In the genomic region with DNA sequence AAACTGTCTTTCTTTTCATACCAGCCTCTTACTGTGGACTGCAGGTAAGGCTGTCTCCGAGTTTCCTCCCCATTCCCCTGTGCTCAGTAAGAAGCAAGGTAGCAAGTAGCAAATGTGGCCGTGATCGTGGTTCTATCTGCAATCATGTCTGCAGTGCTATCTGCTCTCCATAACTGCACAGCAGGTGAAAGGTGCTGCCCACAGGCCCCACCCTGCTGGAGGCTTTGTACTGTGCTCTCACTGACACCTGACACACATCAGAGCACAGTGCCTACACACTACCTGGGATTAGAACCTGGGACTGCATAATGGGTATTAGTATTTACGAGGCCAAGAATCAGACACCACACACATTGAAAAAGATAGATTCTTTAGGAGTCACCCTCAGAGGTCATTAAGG, we compare ENCODE assay signal across 18 cellular contexts. TPM values are rescaled to one million over a fixed set of nuclear protein-coding genes. Genes with fewer than 3 reads are reported as not detected.
DNase-seq lines count a peak whose midpoint lies in the region; FAIRE-seq and TF ChIP-seq lines count a peak whose summit lies in the region.
"Had no signal": no experiment of that assay in that cellular context is flagged by ENCODE, and none has a peak within 500 bp of the region (broad histone marks: within the 10 kb centered on the region; RNA-seq: fewer than 3 reads in every experiment).

No MANE protein-coding gene starts in this region.

- H4K20me1 ChIP-seq in astrocyte (ENCODE audit: insufficient read depth, low read length): no peaks in the 10 kb centered on the region
- H4K20me1 ChIP-seq in smooth muscle cell (ENCODE audit: low read depth): no peaks in the 10 kb centered on the region

- no peak overlapping the region for H2AFZ ChIP-seq in astrocyte (ENCODE audit: low read depth, low read length)
- no peak overlapping the region for H2AFZ ChIP-seq in smooth muscle cell (ENCODE audit: low read depth)
- H2AFZ ChIP-seq: GM23338 had no signal

- no peaks in the 10 kb centered on the region for H3K36me3 ChIP-seq in astrocyte (ENCODE audit: insufficient read depth, low read length)
- H3K36me3 ChIP-seq in small intestine (ENCODE audit: control insufficient read depth in 2 of 2, insufficient read depth in 2 of 2, low read length in 2 of 2): no peaks in the 10 kb centered on the region
- no peaks in the 10 kb centered on the region for H3K36me3 ChIP-seq in smooth muscle cell (ENCODE audit: low read depth)
- H3K36me3 ChIP-seq: BE2C had no signal

- H3K27ac Mint-ChIP-seq in astrocyte (ENCODE audit: unreplicated experiment): no peak overlapping the region
- H3K27ac Mint-ChIP-seq: CD4-positive, alpha-beta memory T cell; GM23338; IgD-negative memory B cell had no signal

- H3K9me3 ChIP-seq in astrocyte (ENCODE audit: insufficient read depth, low read depth, low read length) (no peaks in the 10 kb centered on the region), small intestine (ENCODE audit: control insufficient read depth, low read depth) (no peaks in the 10 kb centered on the region), smooth muscle cell (replicated peaks; ENCODE audit: low read depth) (peaks cover 6% of the 10 kb centered on the region)
- H3K9me3 ChIP-seq: BE2C had no signal

- no peaks in the 10 kb centered on the region for H3K27me3 Mint-ChIP-seq in astrocyte (ENCODE audit: low read depth, unreplicated experiment)

- no peaks in the 10 kb centered on the region for H3K4me1 ChIP-seq in astrocyte (ENCODE audit: insufficient read depth, low read length)
- no peaks in the 10 kb centered on the region for H3K4me1 ChIP-seq in small intestine (ENCODE audit: control insufficient read depth in 2 of 2, insufficient read depth in 1 of 2, low read depth in 1 of 2, low read length in 1 of 2)
- no peaks in the 10 kb centered on the region for H3K4me1 ChIP-seq in smooth muscle cell (ENCODE audit: low read depth)
- H3K4me1 ChIP-seq: BE2C had no signal

- H3K27ac ChIP-seq in astrocyte (ENCODE audit: low read depth, low read length): no peak overlapping the region
- no peak overlapping the region for H3K27ac ChIP-seq in small intestine (ENCODE audit: low read depth in 1 of 2, low read length in 1 of 2)
- H3K27ac ChIP-seq in smooth muscle cell (ENCODE audit: low read depth): no peak overlapping the region
- H3K27ac ChIP-seq: C4-2B had no signal

- TF ChIP-seq CTCF in astrocyte (IDR thresholded peaks at IDR 0.05; ENCODE audit: insufficient read depth, low read depth, low read length) (no peak), smooth muscle cell (IDR thresholded peaks at IDR 0.05; ENCODE audit: borderline replicate concordance, insufficient read depth, poor library complexity, severe bottlenecking) (no peak)

- H3K9me3 Mint-ChIP-seq in astrocyte (ENCODE audit: unreplicated experiment): no peaks in the 10 kb centered on the region
- H3K9me3 Mint-ChIP-seq: CD4-positive, alpha-beta memory T cell; GM23338; IgD-negative memory B cell had no signal

- H3K79me2 ChIP-seq in astrocyte (ENCODE audit: insufficient read depth, low read length) (no peaks in the 10 kb centered on the region), smooth muscle cell (ENCODE audit: low read depth) (no peaks in the 10 kb centered on the region)

- in situ Hi-C loops in ACHN (cut with HindIII; ENCODE audit: low pct_ligation_motif_present, low pct_unique_long_range_greater_than_20kb, low sequenced_read_pairs): no loop called here

- TF ChIP-seq POLR2A in GM12891 (IDR thresholded peaks at IDR 0.05; ENCODE audit: low read depth, low read length): no peak

- H3K4me2 ChIP-seq in astrocyte (ENCODE audit: low read length): no peak overlapping the region
- no peak overlapping the region for H3K4me2 ChIP-seq in smooth muscle cell
- H3K4me2 ChIP-seq: GM23338 had no signal

- 30 to 74% (median 54%) methylated on average over 4 of the region's 4 CpGs for WGBS in small intestine, 3 donors
- 89% methylated on average over 4 of the region's 4 CpGs for WGBS in smooth muscle cell (ENCODE audit: low lambda C conversion rate)

- no peaks in the 10 kb centered on the region for H3F3A ChIP-seq in smooth muscle cell (ENCODE audit: low read depth)

- FAIRE-seq in GM12891 (lab: Jason Lieb, UNC) (peak; percentile 5), astrocyte (lab: Jason Lieb, UNC) (peak; percentile 43), small intestine (lab: Jason Lieb, UNC) (no peak)
- FAIRE-seq: G401.6, GM12892 had no signal

- H3K27me3 ChIP-seq in astrocyte (ENCODE audit: insufficient read depth, low read length) (no peaks in the 10 kb centered on the region), small intestine (ENCODE audit: control insufficient read depth in 2 of 2, insufficient read depth in 2 of 2, low read length in 2 of 2) (no peaks in the 10 kb centered on the region), smooth muscle cell (ENCODE audit: low read depth) (no peaks in the 10 kb centered on the region)
- H3K27me3 ChIP-seq: BE2C had no signal

- H3K4me1 Mint-ChIP-seq in astrocyte (ENCODE audit: low read depth, unreplicated experiment): no peaks in the 10 kb centered on the region
- H3K4me1 Mint-ChIP-seq: CD4-positive, alpha-beta memory T cell; GM23338; IgD-negative memory B cell had no signal

- DNase-seq in GM12891 (ENCODE audit: insufficient read length, low spot score) (no peak), NCI-H526 (lab: John Stamatoyannopoulos, UW) (peak; percentile 25 to 76), astrocyte (ENCODE audit: low read depth) (no peak), small intestine (peak; percentile 66), ACHN (no peak), smooth muscle cell (lab: John Stamatoyannopoulos, UW; ENCODE audit: unreplicated experiment) (no peak), iPS-NIHi11 (ENCODE audit: low spot score) (no peak)
- DNase-seq: BE2C; CD4-positive, alpha-beta memory T cell; DMS153; DMS79 treated with DMSO at 0.1 percent for 48 hours; EL; H7 had no signal

- no peak overlapping the region for H3K4me3 ChIP-seq in astrocyte (ENCODE audit: insufficient read depth, low read depth, low read length)
- no peak overlapping the region for H3K4me3 ChIP-seq in small intestine (ENCODE audit: low read depth in 1 of 2, low read length in 2 of 2)
- no peak overlapping the region for H3K4me3 ChIP-seq in smooth muscle cell
- H3K4me3 ChIP-seq: GM23338 had no signal

- H3K9ac ChIP-seq in astrocyte (ENCODE audit: low read length) (no peak overlapping the region), smooth muscle cell (ENCODE audit: low read depth) (no peak overlapping the region)

- no peaks in the 10 kb centered on the region for H3K36me3 Mint-ChIP-seq in astrocyte (ENCODE audit: low read depth, unreplicated experiment)

- no peak overlapping the region for H3K4me3 Mint-ChIP-seq in astrocyte (ENCODE audit: unreplicated experiment)
- H3K4me3 Mint-ChIP-seq: CD4-positive, alpha-beta memory T cell; GM23338; IgD-negative memory B cell had no signal

TF ChIP-seq in GM12891, 5 proteins besides CTCF, POLR2A, EP300 and RAD21:
- TF ChIP-seq TAF1 (IDR thresholded peaks at IDR 0.05; ENCODE audit: low read depth, low read length) (no peak), POLR2AphosphoS5 (IDR thresholded peaks at IDR 0.05; ENCODE audit: low read depth, low read length) (no peak), SPI1 (IDR thresholded peaks at IDR 0.05; ENCODE audit: low read depth, low read length) (no peak), PAX5 (IDR thresholded peaks at IDR 0.05; ENCODE audit: insufficient read depth, low read length, severe bottlenecking) (no peak), POU2F2 (IDR thresholded peaks at IDR 0.05; ENCODE audit: low read depth, low read length) (no peak)

RNA-seq across cellular contexts. Expression of a gene that starts 15.3 kb away (rescaled TPM):
- 18.5 TPM for polyA plus RNA-seq in GM12891 (2012; ENCODE audit: low read depth, missing spikeins)
- 118 and 120 TPM in 2 replicates for total RNA-seq in astrocyte
- 100 to 1,000 TPM in 2 of 3 donors, 10 to 100 TPM in 1; 97.0 to 115 (median 103) TPM for polyA plus RNA-seq in small intestine
- total RNA-seq in smooth muscle cell: 169 and 200 TPM in 2 replicates
- 126 and 131 TPM in 2 replicates for polyA plus RNA-seq in smooth muscle cell

Comparison
In these comparisons a context has a peak if more than half of its experiments do, and no peak if none do; other contexts are left out.
1. DNase-seq: peak in NCI-H526 (2 of 2) and small intestine (single experiment); none in GM12891 (single experiment), astrocyte (single experiment), ACHN (single experiment), smooth muscle cell (single experiment) and iPS-NIHi11 (single experiment).